In genomic region chr9:122125891-122126331, GRCh38 we compare ENCODE assay signal across 10 cellular contexts. TPM values are rescaled to one million over a fixed set of nuclear protein-coding genes. Genes with fewer than 3 reads are reported as not detected.
DNase-seq lines count a peak whose midpoint lies in the region; ATAC-seq, FAIRE-seq and TF ChIP-seq lines count a peak whose summit lies in the region.
"Had no signal": no experiment of that assay in that cellular context is flagged by ENCODE, and none has a peak within 500 bp of the region (broad histone marks: within the 10 kb centered on the region; RNA-seq: fewer than 3 reads in every experiment).

No MANE protein-coding gene starts in this region.

- FAIRE-seq in H54 (lab: Jason Lieb, UNC): no peak

- intact Hi-C loops in ascending aorta (cut with DNase I) (loop anchor here (1.0 to 10.0 kb wide), 3 partner anchors 224 to 689 kb away; no protein-coding TSS in a partner anchor), posterior vena cava (cut with DNase I) (loop anchor here (1.0 to 10.0 kb wide), 5 partner anchors 220 to 689 kb away; no protein-coding TSS in a partner anchor)

- WGBS in hepatocyte (ENCODE audit: low lambda C conversion rate, missing lambda C conversion rate): 17% methylated on average over 16 of the region's 16 CpGs

- DNase-seq in H54 (ENCODE audit: insufficient read length, low spot score) (peak; percentile 52), ascending aorta (ENCODE audit: low spot score in 2 of 2) (no peak), hepatocyte (ENCODE audit: low spot score) (no peak), retina (peak; percentile 61), H4 (ENCODE audit: low spot score) (no peak), posterior vena cava (ENCODE audit: low spot score) (no peak)

- H2AFZ ChIP-seq in hepatocyte: peak overlapping the region; percentile 57

- peak overlapping the region; percentile 96 for H3K4me2 ChIP-seq in hepatocyte

- peaks cover 7 to 12% of the 10 kb centered on the region in 2 donors for H3K4me1 ChIP-seq in ascending aorta
- H3K4me1 ChIP-seq in hepatocyte (ENCODE audit: insufficient read depth): peaks cover 12% of the 10 kb centered on the region

- H3K9me3 ChIP-seq in ascending aorta (no peaks in the 10 kb centered on the region), hepatocyte (ENCODE audit: low read depth) (no peaks in the 10 kb centered on the region)
- H3K9me3 ChIP-seq: SJCRH30 had no signal

- TF ChIP-seq CTCF in ascending aorta (IDR thresholded peaks at IDR 0.05) (no peak), hepatocyte (IDR thresholded peaks at IDR 0.05; ENCODE audit: poor library complexity) (no peak)

- no peak for TF ChIP-seq POLR2A in H54 (IDR thresholded peaks at IDR 0.05; ENCODE audit: low read depth, low read length)

- H3K36me3 ChIP-seq in ascending aorta (no peaks in the 10 kb centered on the region), hepatocyte (replicated peaks; ENCODE audit: insufficient read depth, low read depth) (no peaks in the 10 kb centered on the region)
- H3K36me3 ChIP-seq: SJCRH30 had no signal

- H3K79me2 ChIP-seq in hepatocyte: no peaks in the 10 kb centered on the region

- H4K20me1 ChIP-seq in hepatocyte (ENCODE audit: insufficient read depth, poor library complexity, severe bottlenecking): no peaks in the 10 kb centered on the region

- H3K27ac ChIP-seq in ascending aorta (no peak overlapping the region), hepatocyte (no peak overlapping the region)
- H3K27ac ChIP-seq: SJCRH30 had no signal

- no peak for ATAC-seq in GM18907 (IDR thresholded peaks at IDR 0.05; ENCODE audit: unreplicated experiment)
- no peak for ATAC-seq in HG03520 (IDR thresholded peaks at IDR 0.05; ENCODE audit: unreplicated experiment)

- H3K4me3 ChIP-seq in ascending aorta (peak overlapping the region; percentile 31 to 42), hepatocyte (no peak overlapping the region)
- H3K4me3 ChIP-seq: SJCRH30 had no signal

- H3K27me3 ChIP-seq in ascending aorta: no peaks in the 10 kb centered on the region
- H3K27me3 ChIP-seq in hepatocyte: peaks cover 33% of the 10 kb centered on the region
- H3K27me3 ChIP-seq: SJCRH30 had no signal

- no peaks in the 10 kb centered on the region for H3K9me2 ChIP-seq in hepatocyte (replicated peaks; ENCODE audit: insufficient read depth)

RNA-seq across cellular contexts. Expression of gene TTLL11, which starts 32.8 kb away (rescaled TPM):
- total RNA-seq in ascending aorta (18.5 TPM), hepatocyte (6.8 and 7.6 TPM in 2 replicates), posterior vena cava (10 to 100 TPM; 11.8 to 20.4 TPM)
- polyA plus RNA-seq in hepatocyte: 5.5 and 7.5 TPM in 2 replicates
- 1.2 and 2.0 TPM in 2 replicates for total RNA-seq in H4 (2014; rRNA removed; shearing (Covaris generic))

RNA-seq across cellular contexts. Expression of gene NDUFA8, which starts 33.7 kb away (rescaled TPM):
- total RNA-seq in ascending aorta (21.4 TPM), hepatocyte (44.4 and 46.4 TPM in 2 replicates), posterior vena cava (10 to 100 TPM; 36.5 to 38.2 TPM)
- 113 and 132 TPM in 2 replicates for polyA plus RNA-seq in hepatocyte
- total RNA-seq in H4 (2014; rRNA removed; shearing (Covaris generic)): 69.3 and 88.0 TPM in 2 replicates

RNA-seq across cellular contexts. Expression of gene MORN5, which starts 33.8 kb away (rescaled TPM):
- total RNA-seq in ascending aorta (not detected), hepatocyte (not detected in 2 replicates), posterior vena cava (1 to 10 TPM in 1 of 2 donors, under 1 TPM in 1; 0.95 to 1.5 TPM)
- 0.95 TPM in 1 of 2 replicates, not detected in the other for polyA plus RNA-seq in hepatocyte
- not detected in 2 replicates for total RNA-seq in H4 (2014; rRNA removed; shearing (Covaris generic))
- total RNA-seq: glomerular endothelial cell, SJCRH30 had no signal

Comparison
In these comparisons a context has a peak if more than half of its experiments do, and no peak if none do; other contexts are left out.
1. DNase-seq: peak in H54 (single experiment) and retina (single experiment); none in ascending aorta (0 of 2), hepatocyte (single experiment), H4 (single experiment) and posterior vena cava (single experiment).